In the genomic region with DNA sequence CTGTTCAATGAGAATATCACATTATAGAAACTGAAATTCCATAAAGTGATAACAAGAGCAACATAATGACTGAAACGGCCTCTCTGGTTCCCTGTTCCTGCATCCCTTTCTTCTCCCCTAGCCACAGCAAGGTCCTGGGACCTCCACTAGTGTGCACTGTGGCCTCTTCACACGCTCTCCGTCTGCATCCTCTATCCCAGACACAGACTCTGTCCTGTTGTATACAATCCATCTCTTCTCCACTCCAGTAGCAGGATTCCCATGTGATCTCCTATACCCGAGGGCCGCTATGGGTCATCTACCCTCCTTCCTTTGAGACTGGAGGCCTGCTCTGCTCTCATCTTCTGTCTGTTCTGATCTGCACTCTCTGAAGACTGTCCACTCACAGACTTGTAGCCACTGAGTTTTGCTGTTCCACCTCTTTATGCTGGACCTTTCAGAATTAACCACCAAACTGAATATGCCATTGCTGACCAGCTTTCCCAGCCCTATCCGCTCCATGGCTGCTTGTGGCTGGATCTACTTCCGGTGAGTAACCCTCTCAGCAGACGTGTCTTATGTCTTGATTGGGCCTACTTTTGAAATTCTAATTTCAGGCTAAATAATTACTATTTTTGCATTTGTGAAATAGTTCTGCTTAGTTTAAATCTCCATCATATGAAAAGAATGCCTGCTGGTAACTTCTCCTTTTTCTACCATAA, we compare ENCODE assay signal across 14 cellular contexts.
DNase-seq lines count a peak whose midpoint lies in the region; ATAC-seq, FAIRE-seq and TF ChIP-seq lines count a peak whose summit lies in the region.
"Had no signal": no experiment of that assay in that cellular context is flagged by ENCODE, and none has a peak within 500 bp of the region (broad histone marks: within the 10 kb centered on the region; RNA-seq: fewer than 3 reads in every experiment).

No MANE protein-coding gene starts in this region.

- H2BK120ac ChIP-seq in IMR-90 (ENCODE audit: low read depth, low read length): peak overlapping the region; percentile 58

- H3K4me3 ChIP-seq in IMR-90 (ENCODE audit: insufficient read depth, low read depth, low read length) (no peak overlapping the region), bronchial epithelial cell (ENCODE audit: low read depth, low read length) (no peak overlapping the region), sigmoid colon (no peak overlapping the region)
- H3K4me3 ChIP-seq: colonic mucosa had no signal

- H3K4me2 ChIP-seq in IMR-90 (ENCODE audit: low read depth, low read length): no peak overlapping the region

- peaks cover 2% of the 10 kb centered on the region for H3K4me1 ChIP-seq in IMR-90 (ENCODE audit: control insufficient read depth, insufficient read depth, low read length)
- H3K4me1 ChIP-seq in sigmoid colon: peaks cover 0 to 19% (median 10%) of the 10 kb centered on the region in 4 donors

- peak overlapping the region; percentile 66; the same call in 1 of the 2 replicates for H2AK5ac ChIP-seq in IMR-90 (ENCODE audit: low read depth, low read length)

- TF ChIP-seq EP300 in sigmoid colon (IDR thresholded peaks at IDR 0.05): no peak

- peaks cover 7% of the 10 kb centered on the region; the same call in 1 of the 2 replicates for H3K9me1 ChIP-seq in IMR-90 (ENCODE audit: insufficient read depth, low read length)

- peak overlapping the region; percentile 54; the same call in 1 of the 2 replicates for H3K4ac ChIP-seq in IMR-90 (ENCODE audit: low read depth, low read length)

- BruUV-seq in IMR-90 (replicated peaks; lab: Mats Ljungman, UMichigan): no TSS peak

- no peak for TF ChIP-seq POLR2A in IMR-90 (IDR thresholded peaks at IDR 0.05; ENCODE audit: low read depth, low read length)
- TF ChIP-seq POLR2A in sigmoid colon (IDR thresholded peaks at IDR 0.05): no peak

- peak overlapping the region; percentile 66 to 77; a peak in 3 of 4 replicates for H4K8ac ChIP-seq in IMR-90 (ENCODE audit: low read depth in 2 of 2, low read length in 2 of 2)

- H3K56ac ChIP-seq in IMR-90 (ENCODE audit: extremely low read depth, insufficient read depth, low read length): no peak overlapping the region

- H3K9me3 ChIP-seq in IMR-90 (ENCODE audit: control insufficient read depth, insufficient read depth, low read length) (no peaks in the 10 kb centered on the region), sigmoid colon (no peaks in the 10 kb centered on the region)
- H3K9me3 ChIP-seq: colonic mucosa had no signal

- H3K14ac ChIP-seq in IMR-90 (replicated peaks; ENCODE audit: low read depth, low read length): peak overlapping the region; percentile 44; the same call in 1 of the 2 replicates

- peak overlapping the region; percentile 72; the same call in 1 of the 3 replicates for H2BK15ac ChIP-seq in IMR-90 (ENCODE audit: low read depth, low read length)

- peak overlapping the region; percentile 59; the same call in 1 of the 2 replicates for H4K5ac ChIP-seq in IMR-90 (ENCODE audit: low read depth, low read length)

- POLR2A ChIA-PET in IMR-90 (lab: Charles Lee; ENCODE audit: unreplicated experiment): no interaction called here

- peak overlapping the region; percentile 65; the same call in 1 of the 2 replicates for H4K91ac ChIP-seq in IMR-90 (ENCODE audit: insufficient read depth, low read depth, low read length)

- TF ChIP-seq RAD21 in IMR-90 (IDR thresholded peaks at IDR 0.05; ENCODE audit: low read length): 0 out of 2 replicates have a peak, but pooled peaks have one; percentile 3

- dilution Hi-C loops in IMR-90 (cut with HindIII; ENCODE audit: low sequenced_read_pairs, unreplicated experiment): no loop called here

- no peak overlapping the region for H3K9ac ChIP-seq in IMR-90 (ENCODE audit: low read depth, low read length)

- H3K27ac Mint-ChIP-seq in CD14-positive monocyte: peak overlapping the region in 6 of 7 donors; percentile 2 to 77 (median 52)
- H3K27ac Mint-ChIP-seq: activated naive CD8-positive, alpha-beta T cell treated with anti-CD3 and anti-CD28 coated beads for 36 hours had no signal

- H3K27me3 ChIP-seq in IMR-90 (ENCODE audit: control insufficient read depth, insufficient read depth, low read length): no peaks in the 10 kb centered on the region
- no peaks in the 10 kb centered on the region for H3K27me3 ChIP-seq in bronchial epithelial cell (ENCODE audit: control insufficient read depth, insufficient read depth, low read length)
- H3K27me3 ChIP-seq in sigmoid colon: no peaks in the 10 kb centered on the region
- H3K27me3 ChIP-seq: colonic mucosa had no signal

- DNase-seq in CD14-positive monocyte (ENCODE audit: low spot score): no peak
- peak; percentile 34 for DNase-seq in IMR-90
- no peak for DNase-seq in bronchial epithelial cell (ENCODE audit: low read depth)
- DNase-seq in sigmoid colon: no peak
- DNase-seq in GM10266 (ENCODE audit: extremely low spot score): no peak
- no peak for DNase-seq in NCI-H1092 (lab: John Stamatoyannopoulos, UW)
- DNase-seq in germinal center (ENCODE audit: low spot score): no peak
- DNase-seq: NCI-H1048; nucleus accumbens; stimulated activated CD4-positive, alpha-beta T cell treated with anti-CD3 and anti-CD28 coated beads, Interleukin-4, amount 100 ng/mL, for 4 hours had no signal

- CTCF ChIA-PET in IMR-90 (lab: Yijun Ruan, JAX): interaction anchor here (1.0 kb wide), 1 partner anchor 19 kb away, joined by 3 read pairs; no protein-coding TSS in a partner anchor

- no peaks in the 10 kb centered on the region for H3K27me3 Mint-ChIP-seq in CD14-positive monocyte (ENCODE audit: low read depth in 3 of 3)

- H3K23ac ChIP-seq in IMR-90 (ENCODE audit: low read depth, low read length): no peak overlapping the region

- FAIRE-seq in bronchial epithelial cell (lab: Jason Lieb, UNC): peak; percentile 75
- FAIRE-seq: urothelium cell line had no signal

- 0 out of 2 replicates have a peak, but pooled peaks cover 4% of the 10 kb centered on the region for H4K20me1 ChIP-seq in IMR-90 (ENCODE audit: insufficient read depth, low read length)

- H3K18ac ChIP-seq in IMR-90 (ENCODE audit: low read depth, low read length): peak overlapping the region; percentile 68; the same call in 1 of the 2 replicates

- no peak overlapping the region for H3K4me3 Mint-ChIP-seq in CD14-positive monocyte
- H3K4me3 Mint-ChIP-seq: activated naive CD8-positive, alpha-beta T cell treated with anti-CD3 and anti-CD28 coated beads for 36 hours had no signal

- peak overlapping the region; percentile 61 for H2BK5ac ChIP-seq in IMR-90 (ENCODE audit: low read depth, low read length, poor library complexity, severe bottlenecking)

- WGBS in IMR-90 (ENCODE audit: extremely low coverage in 2 of 2, insufficient read length in 1 of 2), 2 experiments: 100% methylated on average over 3 of the region's 8 CpGs; no CpG with 5 or more reads in 1 of the 2 experiments
- WGBS in sigmoid colon, 2 donors: 84 to 85% methylated on average over 8 of the region's 8 CpGs

- in situ Hi-C loops in IMR-90 (cut with MboI; ENCODE audit: low sequenced_read_pairs): loop anchor here (25.0 kb wide), 1 partner anchor 265 kb away; no protein-coding TSS in a partner anchor

- H3K4me1 Mint-ChIP-seq in CD14-positive monocyte: peaks cover 23% of the 10 kb centered on the region

- H2AFZ ChIP-seq in IMR-90 (replicated peaks; ENCODE audit: low read length, poor library complexity): peak overlapping the region; percentile 19

- H3K36me3 ChIP-seq in IMR-90 (ENCODE audit: control insufficient read depth, insufficient read depth, low read length) (peaks cover 3% of the 10 kb centered on the region; the same call in 1 of the 2 replicates), bronchial epithelial cell (ENCODE audit: control insufficient read depth, insufficient read depth, low read length) (no peaks in the 10 kb centered on the region), sigmoid colon (no peaks in the 10 kb centered on the region)

- no peak for TF ChIP-seq CTCF in CD14-positive monocyte (IDR thresholded peaks at IDR 0.05)
- no peak for TF ChIP-seq CTCF in IMR-90 (conservative IDR thresholded peaks at IDR 0.05; ENCODE audit: low read depth, low read length)
- no peak for TF ChIP-seq CTCF in bronchial epithelial cell (IDR thresholded peaks at IDR 0.05; ENCODE audit: insufficient read depth, low read length, severe bottlenecking)
- TF ChIP-seq CTCF in sigmoid colon (IDR thresholded peaks at IDR 0.05): no peak
- no peak for TF ChIP-seq CTCF in GM10266 (IDR thresholded peaks at IDR 0.05; ENCODE audit: control insufficient read depth, insufficient read depth, low read depth, missing control alignments)

- peak overlapping the region; percentile 85 for H2BK20ac ChIP-seq in IMR-90 (ENCODE audit: low read depth, low read length)

- peaks cover 10 to 17% of the 10 kb centered on the region in 2 experiments; a peak in 3 of 4 replicates for H3K79me1 ChIP-seq in IMR-90 (ENCODE audit: low read depth in 1 of 2, low read length in 2 of 2)

- intact Hi-C loops in CD14-positive monocyte (cut with micrococcal nuclease): no loop called here
- intact Hi-C loops in IMR-90 (cut with micrococcal nuclease): no loop called here
- intact Hi-C loops in sigmoid colon (cut with DNase I): no loop called here

- no peaks in the 10 kb centered on the region for H3K9me3 Mint-ChIP-seq in CD14-positive monocyte
- H3K9me3 Mint-ChIP-seq: activated naive CD8-positive, alpha-beta T cell treated with anti-CD3 and anti-CD28 coated beads for 36 hours had no signal

- ATAC-seq in IMR-90 (ENCODE audit: low read depth) (peak; percentile 10), GM19463 (IDR thresholded peaks at IDR 0.05; ENCODE audit: unreplicated experiment) (no peak)

- peak overlapping the region; percentile 26; the same call in 1 of the 2 replicates for H3K27ac ChIP-seq in IMR-90 (ENCODE audit: insufficient read depth, low read length)
- peak overlapping the region in 3 of 4 donors; percentile 2 to 59 (median 33) for H3K27ac ChIP-seq in sigmoid colon
- H3K27ac ChIP-seq: colonic mucosa had no signal

- H2AK9ac ChIP-seq in IMR-90 (replicated peaks; ENCODE audit: low read depth, low read length, poor library complexity): peak overlapping the region; percentile 81

- peaks cover 45 to 56% of the 10 kb centered on the region in 2 donors for H3K36me3 Mint-ChIP-seq in CD14-positive monocyte
- H3K36me3 Mint-ChIP-seq: activated naive CD8-positive, alpha-beta T cell treated with anti-CD3 and anti-CD28 coated beads for 36 hours had no signal

TF ChIP-seq in IMR-90, 13 proteins besides CTCF, POLR2A, EP300 and RAD21 (continues in another document):
- no peak for TF ChIP-seq MAFK (IDR thresholded peaks at IDR 0.05; ENCODE audit: low read depth, low read length)
- no peak for TF ChIP-seq CEBPB (IDR thresholded peaks at IDR 0.05; ENCODE audit: low read depth, low read length)
- TF ChIP-seq FOS (IDR thresholded peaks at IDR 0.05; ENCODE audit: low read depth, low read length): no peak
- TF ChIP-seq, protein P1, sequence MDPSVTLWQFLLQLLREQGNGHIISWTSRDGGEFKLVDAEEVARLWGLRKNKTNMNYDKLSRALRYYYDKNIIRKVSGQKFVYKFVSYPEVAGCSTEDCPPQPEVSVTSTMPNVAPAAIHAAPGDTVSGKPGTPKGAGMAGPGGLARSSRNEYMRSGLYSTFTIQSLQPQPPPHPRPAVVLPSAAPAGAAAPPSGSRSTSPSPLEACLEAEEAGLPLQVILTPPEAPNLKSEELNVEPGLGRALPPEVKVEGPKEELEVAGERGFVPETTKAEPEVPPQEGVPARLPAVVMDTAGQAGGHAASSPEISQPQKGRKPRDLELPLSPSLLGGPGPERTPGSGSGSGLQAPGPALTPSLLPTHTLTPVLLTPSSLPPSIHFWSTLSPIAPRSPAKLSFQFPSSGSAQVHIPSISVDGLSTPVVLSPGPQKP (IDR thresholded peaks at IDR 0.05; ENCODE audit: borderline replicate concordance, low read depth, low read length): no peak
